In genomic region chr6:33189625-33190024, GRCh38 we compare ENCODE assay signal across 22 cellular contexts.
"Had no signal": no experiment of that assay in that cellular context is flagged by ENCODE, and none has a peak within 500 bp of the region (broad histone marks: within the 10 kb centered on the region; RNA-seq: fewer than 3 reads in every experiment).

No MANE protein-coding gene starts in this region.

- H3K27me3 ChIP-seq: right atrium auricular region, testis had no signal

- FAIRE-seq: endometrium, frontal cortex, kidney, urothelium cell line had no signal

- H3K27ac Mint-ChIP-seq: effector memory CD8-positive, alpha-beta T cell; memory B cell; natural killer cell; stimulated activated memory B cell treated with anti-CD40 and anti-IgM and Interleukin-4, amounts not matched to agents 10 μg/mL and 1 μg/mL and 100 μg/mL, for 72 hours had no signal

- H2AFZ ChIP-seq: hepatocyte had no signal

- H3K4me2 ChIP-seq: hepatocyte had no signal

- H3K9me3 ChIP-seq: heart left ventricle, prostate gland, right atrium auricular region, sigmoid colon, testis, tibial nerve, upper lobe of left lung had no signal

- H3K27ac ChIP-seq: heart left ventricle, hepatocyte, prostate gland, right atrium auricular region, sigmoid colon, testis, upper lobe of left lung had no signal

- ATAC-seq: effector memory CD8-positive, alpha-beta T cell; heart left ventricle; left lobe of liver; natural killer cell; stimulated activated memory B cell treated with anti-CD40 and anti-IgM and Interleukin-4, amounts not matched to agents 10 μg/mL and 1 μg/mL and 100 μg/mL, for 72 hours; stimulated activated naive CD8-positive, alpha-beta T cell treated with anti-CD3 and anti-CD28 coated beads, Interleukin-15, Interleukin-2, amounts not matched to agents 100 U/mL and 50 U/mL, for 24 hours had no signal

- H3K79me2 ChIP-seq: hepatocyte had no signal

- DNase-seq: cortex of kidney; effector memory CD8-positive, alpha-beta T cell; natural killer cell; sigmoid colon; stimulated activated CD4-positive, alpha-beta T cell treated with anti-CD3 and anti-CD28 coated beads, Interleukin-2, amount 100 ng/mL, for 24 hours; stimulated activated CD4-positive, alpha-beta T cell treated with anti-CD3 and anti-CD28 coated beads, Interleukin-4, amount 100 ng/mL, for 24 hours; stimulated activated naive CD8-positive, alpha-beta T cell treated with anti-CD3 and anti-CD28 coated beads, Interleukin-15, Interleukin-2, amounts not matched to agents 100 U/mL and 50 U/mL, for 24 hours; testis; upper lobe of left lung had no signal

- H3K36me3 Mint-ChIP-seq: natural killer cell had no signal

- H3K9me3 Mint-ChIP-seq: effector memory CD8-positive, alpha-beta T cell; natural killer cell had no signal

- H3K4me3 Mint-ChIP-seq: effector memory CD8-positive, alpha-beta T cell; memory B cell; natural killer cell; stimulated activated memory B cell treated with anti-CD40 and anti-IgM and Interleukin-4, amounts not matched to agents 10 μg/mL and 1 μg/mL and 100 μg/mL, for 72 hours had no signal

- H3K4me3 ChIP-seq: heart left ventricle, hepatocyte, lung, prostate gland, right atrium auricular region, sigmoid colon, testis, tibial nerve, upper lobe of left lung had no signal
